ENCODE assay signal across 8 cellular contexts in the genomic region with DNA sequence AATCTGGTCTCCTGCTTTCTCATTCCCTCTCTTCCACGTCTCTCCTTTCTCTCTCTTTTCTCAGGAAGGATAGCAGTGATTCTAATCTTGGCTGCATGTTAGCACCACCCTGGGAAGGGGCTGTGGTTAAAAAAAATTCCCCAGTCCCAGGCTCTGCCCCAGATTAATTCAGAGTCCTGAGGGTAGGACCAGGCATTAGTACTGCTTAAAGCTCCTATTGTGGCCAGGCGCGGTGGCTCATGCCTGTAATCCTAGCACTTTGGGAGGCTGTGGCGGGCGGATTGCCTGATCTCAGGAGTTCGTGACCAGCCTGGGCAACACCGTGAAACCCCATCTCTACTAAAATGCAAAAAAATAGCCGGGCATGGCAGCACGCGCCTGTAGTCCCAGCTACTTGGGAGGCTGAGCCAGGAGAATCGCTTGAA. TPM values are rescaled to one million over a fixed set of nuclear protein-coding genes. Genes with fewer than 3 reads are reported as not detected.
DNase-seq lines count a peak whose midpoint lies in the region; ATAC-seq and TF ChIP-seq lines count a peak whose summit lies in the region.

No MANE protein-coding gene starts in this region.

- no peaks in the 10 kb centered on the region for H3K27me3 Mint-ChIP-seq in activated CD8-positive, alpha-beta memory T cell treated with anti-CD3 and anti-CD28 coated beads, Interleukin-2, amount 10 ng/mL, durations not matched to agents 7 days and 5 days
- no peaks in the 10 kb centered on the region for H3K27me3 Mint-ChIP-seq in activated T-helper 1 cell treated with anti-CD3 and anti-CD28 coated beads, Interleukin-12 subunit alpha, Interleukin-12 subunit beta, Interleukin-2, Interleukin-4 antibody, amounts not matched to agents 30 ng/mL and 10 ng/mL and 1 ng/mL, durations not matched to agents 14 hours and 24 hours and 36 hours (ENCODE audit: insufficient read depth)

- H3K36me3 ChIP-seq in liver (ENCODE audit: control insufficient read depth in 4 of 4, insufficient read depth in 3 of 4, low read depth in 1 of 4, low read length in 3 of 4) (no peaks in the 10 kb centered on the region), thyroid gland (no peaks in the 10 kb centered on the region), psoas muscle (ENCODE audit: insufficient read depth in 1 of 2, low read depth in 1 of 2) (no peaks in the 10 kb centered on the region)

- H3K4me1 ChIP-seq in liver (ENCODE audit: control insufficient read depth in 4 of 4, insufficient read depth in 4 of 4, low read length in 3 of 4) = peaks cover 0 to 17% (median 8%) of the 10 kb centered on the region in 4 donors
- H3K4me1 ChIP-seq in thyroid gland = peaks cover 26 to 59% of the 10 kb centered on the region in 2 donors
- peaks cover 22% of the 10 kb centered on the region for H3K4me1 ChIP-seq in psoas muscle

- CTCF ChIA-PET in activated CD8-positive, alpha-beta memory T cell treated with anti-CD3 and anti-CD28 coated beads, Interleukin-2, amount 10 ng/mL, durations not matched to agents 7 days and 5 days (lab: Charles Lee) = interaction anchor here (1.0 to 3.6 kb wide), 13 partner anchors 8 to 195 kb away, joined by 3 to 20 read pairs (median 5); no protein-coding TSS in a partner anchor

- TF ChIP-seq CTCF in liver (IDR thresholded peaks at IDR 0.05; ENCODE audit: low read depth, low read length, missing input control) (no peak), thyroid gland (IDR thresholded peaks at IDR 0.05) (no peak), psoas muscle (IDR thresholded peaks at IDR 0.05) (no peak)

- WGBS in liver = 91% methylated on average over 11 of the region's 11 CpGs
- WGBS in thyroid gland, 2 donors = 82 to 85% methylated on average over 11 of the region's 11 CpGs
- WGBS in psoas muscle, 3 donors = 86 to 88% (median 87%) methylated on average over 11 of the region's 11 CpGs

- H3K27ac Mint-ChIP-seq in activated CD8-positive, alpha-beta memory T cell treated with anti-CD3 and anti-CD28 coated beads, Interleukin-2, amount 10 ng/mL, durations not matched to agents 7 days and 5 days = peak overlapping the region; percentile 98
- peak overlapping the region; percentile 95 for H3K27ac Mint-ChIP-seq in activated T-helper 1 cell treated with anti-CD3 and anti-CD28 coated beads, Interleukin-12 subunit alpha, Interleukin-12 subunit beta, Interleukin-2, Interleukin-4 antibody, amounts not matched to agents 30 ng/mL and 10 ng/mL and 1 ng/mL, durations not matched to agents 14 hours and 24 hours and 36 hours

- DNase-seq in activated CD8-positive, alpha-beta memory T cell treated with anti-CD3 and anti-CD28 coated beads, Interleukin-2, amount 10 ng/mL, durations not matched to agents 7 days and 5 days = no peak
- DNase-seq in activated CD8-positive, alpha-beta memory T cell treated with anti-CD3 and anti-CD28 coated beads, Interleukin-2, amount 50 U/mL, for 4 hours = no peak
- DNase-seq in activated T-helper 1 cell treated with anti-CD3 and anti-CD28 coated beads, Interleukin-12 subunit alpha, Interleukin-12 subunit beta, Interleukin-2, Interleukin-4 antibody, amounts not matched to agents 30 ng/mL and 10 ng/mL and 1 ng/mL, durations not matched to agents 14 hours and 24 hours and 36 hours (ENCODE audit: low spot score) = no peak
- DNase-seq in thyroid gland (peak; percentile 23 to 31), GF-D8 (lab: John Stamatoyannopoulos, UW) (no peak), anterior cingulate cortex (lab: John Stamatoyannopoulos, UW) (no peak), psoas muscle (no peak)

- H3K9me3 ChIP-seq in liver (ENCODE audit: control insufficient read depth in 4 of 4, low read length in 3 of 4) (no peaks in the 10 kb centered on the region), thyroid gland (no peaks in the 10 kb centered on the region), psoas muscle (no peaks in the 10 kb centered on the region)

- H3K4me3 ChIP-seq in liver (ENCODE audit: low read depth in 1 of 3, low read length in 3 of 3) (no peak overlapping the region), thyroid gland (replicated peaks in 1 of 3) (no peak overlapping the region), psoas muscle (no peak overlapping the region)

- peak overlapping the region; percentile 52 to 53 for H3K9ac ChIP-seq in liver (ENCODE audit: low read depth in 1 of 2, low read length in 2 of 2)

- no peaks in the 10 kb centered on the region for H3K9me3 Mint-ChIP-seq in activated CD8-positive, alpha-beta memory T cell treated with anti-CD3 and anti-CD28 coated beads, Interleukin-2, amount 10 ng/mL, durations not matched to agents 7 days and 5 days (ENCODE audit: low read depth)
- no peaks in the 10 kb centered on the region for H3K9me3 Mint-ChIP-seq in activated T-helper 1 cell treated with anti-CD3 and anti-CD28 coated beads, Interleukin-12 subunit alpha, Interleukin-12 subunit beta, Interleukin-2, Interleukin-4 antibody, amounts not matched to agents 30 ng/mL and 10 ng/mL and 1 ng/mL, durations not matched to agents 14 hours and 24 hours and 36 hours

- intact Hi-C loops in activated T-helper 1 cell treated with anti-CD3 and anti-CD28 coated beads, Interleukin-12 subunit alpha, Interleukin-12 subunit beta, Interleukin-2, Interleukin-4 antibody, amounts not matched to agents 30 ng/mL and 10 ng/mL and 1 ng/mL, durations not matched to agents 14 hours and 24 hours and 36 hours (cut with micrococcal nuclease) = loop anchor here (1.0 to 2.0 kb wide), 8 partner anchors 9 to 228 kb away; partner anchors contain the start of genes COX7A2L and EML4
- intact Hi-C loops in thyroid gland (cut with DNase I) (no loop called here), psoas muscle (cut with DNase I) (no loop called here)

- H3K27me3 ChIP-seq in liver (ENCODE audit: control insufficient read depth in 4 of 4, insufficient read depth in 4 of 4, low read length in 3 of 4) (no peaks in the 10 kb centered on the region), thyroid gland (no peaks in the 10 kb centered on the region), psoas muscle (ENCODE audit: insufficient read depth in 3 of 3, low read length in 2 of 3) (peaks cover 0 to 5% (median 0%) of the 10 kb centered on the region in 3 donors)

- H3K36me3 Mint-ChIP-seq in activated CD8-positive, alpha-beta memory T cell treated with anti-CD3 and anti-CD28 coated beads, Interleukin-2, amount 10 ng/mL, durations not matched to agents 7 days and 5 days = no peaks in the 10 kb centered on the region
- no peaks in the 10 kb centered on the region for H3K36me3 Mint-ChIP-seq in activated T-helper 1 cell treated with anti-CD3 and anti-CD28 coated beads, Interleukin-12 subunit alpha, Interleukin-12 subunit beta, Interleukin-2, Interleukin-4 antibody, amounts not matched to agents 30 ng/mL and 10 ng/mL and 1 ng/mL, durations not matched to agents 14 hours and 24 hours and 36 hours (ENCODE audit: low read depth)

- H3K27ac ChIP-seq in liver (ENCODE audit: low read depth in 1 of 2, low read length in 2 of 2) (peak overlapping the region; percentile 94 to 97), thyroid gland (peak overlapping the region; percentile 83 to 94 (median 87)), psoas muscle (no peak overlapping the region)

- no peak for TF ChIP-seq POLR2A in thyroid gland (IDR thresholded peaks at IDR 0.05)

- TF ChIP-seq RAD21 in liver (IDR thresholded peaks at IDR 0.05) = no peak

- H3K4me1 Mint-ChIP-seq in activated CD8-positive, alpha-beta memory T cell treated with anti-CD3 and anti-CD28 coated beads, Interleukin-2, amount 10 ng/mL, durations not matched to agents 7 days and 5 days = peaks cover 74% of the 10 kb centered on the region
- H3K4me1 Mint-ChIP-seq in activated T-helper 1 cell treated with anti-CD3 and anti-CD28 coated beads, Interleukin-12 subunit alpha, Interleukin-12 subunit beta, Interleukin-2, Interleukin-4 antibody, amounts not matched to agents 30 ng/mL and 10 ng/mL and 1 ng/mL, durations not matched to agents 14 hours and 24 hours and 36 hours (ENCODE audit: low read depth) = peaks cover 88% of the 10 kb centered on the region

- peak overlapping the region; percentile 61 for H3K4me3 Mint-ChIP-seq in activated CD8-positive, alpha-beta memory T cell treated with anti-CD3 and anti-CD28 coated beads, Interleukin-2, amount 10 ng/mL, durations not matched to agents 7 days and 5 days
- H3K4me3 Mint-ChIP-seq in activated T-helper 1 cell treated with anti-CD3 and anti-CD28 coated beads, Interleukin-12 subunit alpha, Interleukin-12 subunit beta, Interleukin-2, Interleukin-4 antibody, amounts not matched to agents 30 ng/mL and 10 ng/mL and 1 ng/mL, durations not matched to agents 14 hours and 24 hours and 36 hours = peak overlapping the region; percentile 67

- no peak for ATAC-seq in activated CD8-positive, alpha-beta memory T cell treated with anti-CD3 and anti-CD28 coated beads, Interleukin-2, amount 10 ng/mL, durations not matched to agents 7 days and 5 days
- ATAC-seq in psoas muscle = no peak

TF ChIP-seq in liver, 16 proteins besides CTCF, POLR2A, EP300 and RAD21 (continues in another document):
- no peak for TF ChIP-seq GABPA (IDR thresholded peaks at IDR 0.05 in 1 of 2, conservative IDR thresholded peaks at IDR 0.05 in 1 of 2)

RNA-seq across cellular contexts. Expression of gene EML4, which starts 35.4 kb away (rescaled TPM):
- total RNA-seq in activated CD8-positive, alpha-beta memory T cell treated with anti-CD3 and anti-CD28 coated beads, Interleukin-2, amount 10 ng/mL, durations not matched to agents 7 days and 5 days = 100 to 1,000 TPM in 1 of 2 experiments, 10 to 100 TPM in 1; 73.4 to 110 TPM
- total RNA-seq in activated T-helper 1 cell treated with anti-CD3 and anti-CD28 coated beads, Interleukin-12 subunit alpha, Interleukin-12 subunit beta, Interleukin-2, Interleukin-4 antibody, amounts not matched to agents 30 ng/mL and 10 ng/mL and 1 ng/mL, durations not matched to agents 14 hours and 24 hours and 36 hours = 56.7 and 58.9 TPM in 2 replicates
- total RNA-seq in liver (10 to 100 TPM; 34.5 to 49.6 TPM), thyroid gland (10 to 100 TPM; 52.5 to 67.2 (median 64.7) TPM), psoas muscle (1 to 10 TPM; 4.4 to 7.5 (median 6.0) TPM)
- polyA plus RNA-seq in liver (10 to 100 TPM; 12.8 to 35.1 TPM), psoas muscle (1 to 10 TPM; 2.7 to 8.9 (median 3.0) TPM)

Comparison
In these comparisons a context has a peak if more than half of its experiments do, and no peak if none do; other contexts are left out.
1. DNase-seq: peak in thyroid gland (2 of 2); none in activated CD8-positive, alpha-beta memory T cell treated with anti-CD3 and anti-CD28 coated beads, Interleukin-2, amount 10 ng/mL, durations not matched to agents 7 days and 5 days (single experiment), activated CD8-positive, alpha-beta memory T cell treated with anti-CD3 and anti-CD28 coated beads, Interleukin-2, amount 50 U/mL, for 4 hours (single experiment), activated T-helper 1 cell treated with anti-CD3 and anti-CD28 coated beads, Interleukin-12 subunit alpha, Interleukin-12 subunit beta, Interleukin-2, Interleukin-4 antibody, amounts not matched to agents 30 ng/mL and 10 ng/mL and 1 ng/mL, durations not matched to agents 14 hours and 24 hours and 36 hours (single experiment), GF-D8 (single experiment), anterior cingulate cortex (0 of 58) and psoas muscle (0 of 2).